ENCODE assay signal across 15 cellular contexts in the genomic region with DNA sequence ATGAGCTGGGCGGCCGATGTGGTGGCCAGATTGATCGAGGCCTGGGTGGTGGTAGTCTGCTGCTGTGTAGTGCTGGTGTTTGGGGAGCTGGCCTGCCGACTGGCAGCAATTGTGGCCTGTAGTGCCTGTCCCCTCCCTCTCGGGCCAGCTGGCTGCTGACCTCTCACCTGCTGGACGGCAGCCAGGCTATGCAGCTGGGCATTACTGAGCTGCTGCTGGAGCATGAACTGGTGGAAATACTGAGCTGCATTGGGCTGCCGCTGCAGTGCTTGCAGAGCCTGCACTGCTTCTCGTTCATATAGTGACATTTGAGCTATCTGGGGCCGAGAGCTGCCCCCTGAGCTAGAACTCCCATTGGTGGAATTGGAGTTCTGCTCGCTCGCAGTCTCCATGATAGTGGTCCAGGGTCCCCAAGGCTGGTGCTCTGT. TPM values are rescaled to one million over a fixed set of nuclear protein-coding genes. Genes with fewer than 3 reads are reported as not detected.
"Had no signal": no experiment of that assay in that cellular context is flagged by ENCODE, and none has a peak within 500 bp of the region (broad histone marks: within the 10 kb centered on the region; RNA-seq: fewer than 3 reads in every experiment).

No MANE protein-coding gene starts in this region.

RNA-seq across cellular contexts. Expression of gene OR6C76, which starts 11.6 kb away (rescaled TPM):
- total RNA-seq: activated CD4-positive, alpha-beta memory T cell treated with anti-CD3 and anti-CD28 coated beads for 36 hours; activated CD4-positive, alpha-beta T cell treated with anti-CD3 and anti-CD28 coated beads for 36 hours; activated CD8-positive, alpha-beta memory T cell treated with anti-CD3 and anti-CD28 coated beads, Interleukin-2, amount 10 ng/mL, durations not matched to agents 7 days and 5 days; activated naive CD4-positive, alpha-beta T cell treated with anti-CD3 and anti-CD28 coated beads for 36 hours; activated T-helper 2 cell treated with anti-CD3 and anti-CD28 coated beads, Interferon-gamma antibody, Interleukin-2, Interleukin-4, amounts not matched to agents 10 μg/mL and 5 μg/mL and 100 μg/mL, durations not matched to agents 14 hours and 24 hours and 36 hours; ascending aorta; bronchial epithelial cell; cerebellum; esophagus mucosa; kidney; mesenteric fat pad; psoas muscle; T-helper 1 cell treated with Interleukin-12 subunit alpha and Interleukin-12 subunit beta and Interleukin-4 antibody, amounts not matched to agents 30 ng/mL and 1 ng/mL, for 36 hours; tibial nerve had no signal
- polyA plus RNA-seq: psoas muscle had no signal

RNA-seq across cellular contexts. Expression of gene OR6C65, which starts 14.1 kb away (rescaled TPM):
- total RNA-seq: activated CD4-positive, alpha-beta memory T cell treated with anti-CD3 and anti-CD28 coated beads for 36 hours; activated CD4-positive, alpha-beta T cell treated with anti-CD3 and anti-CD28 coated beads for 36 hours; activated CD8-positive, alpha-beta memory T cell treated with anti-CD3 and anti-CD28 coated beads, Interleukin-2, amount 10 ng/mL, durations not matched to agents 7 days and 5 days; activated naive CD4-positive, alpha-beta T cell treated with anti-CD3 and anti-CD28 coated beads for 36 hours; activated T-helper 2 cell treated with anti-CD3 and anti-CD28 coated beads, Interferon-gamma antibody, Interleukin-2, Interleukin-4, amounts not matched to agents 10 μg/mL and 5 μg/mL and 100 μg/mL, durations not matched to agents 14 hours and 24 hours and 36 hours; ascending aorta; bronchial epithelial cell; cerebellum; dorsolateral prefrontal cortex; esophagus mucosa; kidney; mesenteric fat pad; psoas muscle; T-helper 1 cell treated with Interleukin-12 subunit alpha and Interleukin-12 subunit beta and Interleukin-4 antibody, amounts not matched to agents 30 ng/mL and 1 ng/mL, for 36 hours; tibial nerve had no signal
- polyA plus RNA-seq: psoas muscle had no signal

RNA-seq across cellular contexts. Expression of gene OR6C2, which starts 29.5 kb away (rescaled TPM):
- total RNA-seq: activated CD4-positive, alpha-beta memory T cell treated with anti-CD3 and anti-CD28 coated beads for 36 hours; activated CD4-positive, alpha-beta T cell treated with anti-CD3 and anti-CD28 coated beads for 36 hours; activated CD8-positive, alpha-beta memory T cell treated with anti-CD3 and anti-CD28 coated beads, Interleukin-2, amount 10 ng/mL, durations not matched to agents 7 days and 5 days; activated naive CD4-positive, alpha-beta T cell treated with anti-CD3 and anti-CD28 coated beads for 36 hours; activated T-helper 2 cell treated with anti-CD3 and anti-CD28 coated beads, Interferon-gamma antibody, Interleukin-2, Interleukin-4, amounts not matched to agents 10 μg/mL and 5 μg/mL and 100 μg/mL, durations not matched to agents 14 hours and 24 hours and 36 hours; ascending aorta; bronchial epithelial cell; cerebellum; kidney; mesenteric fat pad; psoas muscle; T-helper 1 cell treated with Interleukin-12 subunit alpha and Interleukin-12 subunit beta and Interleukin-4 antibody, amounts not matched to agents 30 ng/mL and 1 ng/mL, for 36 hours; tibial nerve had no signal
- polyA plus RNA-seq: psoas muscle had no signal

RNA-seq across cellular contexts. Expression of gene OR6C75, which starts 51.6 kb away (rescaled TPM):
- total RNA-seq: activated CD4-positive, alpha-beta memory T cell treated with anti-CD3 and anti-CD28 coated beads for 36 hours; activated CD4-positive, alpha-beta T cell treated with anti-CD3 and anti-CD28 coated beads for 36 hours; activated CD8-positive, alpha-beta memory T cell treated with anti-CD3 and anti-CD28 coated beads, Interleukin-2, amount 10 ng/mL, durations not matched to agents 7 days and 5 days; activated naive CD4-positive, alpha-beta T cell treated with anti-CD3 and anti-CD28 coated beads for 36 hours; activated T-helper 2 cell treated with anti-CD3 and anti-CD28 coated beads, Interferon-gamma antibody, Interleukin-2, Interleukin-4, amounts not matched to agents 10 μg/mL and 5 μg/mL and 100 μg/mL, durations not matched to agents 14 hours and 24 hours and 36 hours; ascending aorta; bronchial epithelial cell; cerebellum; dorsolateral prefrontal cortex; esophagus mucosa; kidney; mesenteric fat pad; psoas muscle; T-helper 1 cell treated with Interleukin-12 subunit alpha and Interleukin-12 subunit beta and Interleukin-4 antibody, amounts not matched to agents 30 ng/mL and 1 ng/mL, for 36 hours; tibial nerve had no signal
- polyA plus RNA-seq: psoas muscle had no signal

RNA-seq across cellular contexts. Expression of gene OR6C70, which starts 55.5 kb away (rescaled TPM):
- total RNA-seq: activated CD4-positive, alpha-beta memory T cell treated with anti-CD3 and anti-CD28 coated beads for 36 hours; activated CD4-positive, alpha-beta T cell treated with anti-CD3 and anti-CD28 coated beads for 36 hours; activated CD8-positive, alpha-beta memory T cell treated with anti-CD3 and anti-CD28 coated beads, Interleukin-2, amount 10 ng/mL, durations not matched to agents 7 days and 5 days; activated naive CD4-positive, alpha-beta T cell treated with anti-CD3 and anti-CD28 coated beads for 36 hours; ascending aorta; bronchial epithelial cell; cerebellum; dorsolateral prefrontal cortex; esophagus mucosa; kidney; mesenteric fat pad; psoas muscle; T-helper 1 cell treated with Interleukin-12 subunit alpha and Interleukin-12 subunit beta and Interleukin-4 antibody, amounts not matched to agents 30 ng/mL and 1 ng/mL, for 36 hours; tibial nerve had no signal
- polyA plus RNA-seq: psoas muscle had no signal
